In genomic region chr1:160576430-160576829, GRCh38 we compare ENCODE assay signal across 11 cellular contexts. TPM values are rescaled to one million over a fixed set of nuclear protein-coding genes. Genes with fewer than 3 reads are reported as not detected.
DNase-seq lines count a peak whose midpoint lies in the region; ATAC-seq and TF ChIP-seq lines count a peak whose summit lies in the region.
"Had no signal": no experiment of that assay in that cellular context is flagged by ENCODE, and none has a peak within 500 bp of the region (broad histone marks: within the 10 kb centered on the region; RNA-seq: fewer than 3 reads in every experiment).

No MANE protein-coding gene starts in this region.

- peaks cover 96% of the 10 kb centered on the region for H3K4me1 Mint-ChIP-seq in activated T-cell treated with anti-CD3 and anti-CD28 coated beads, Interleukin-2, amount 50 U/mL, for 24 hours (ENCODE audit: low read depth)
- H3K4me1 Mint-ChIP-seq in memory B cell = peaks cover 42% of the 10 kb centered on the region
- H3K4me1 Mint-ChIP-seq: neural crest cell had no signal

- peaks cover 7% of the 10 kb centered on the region for H3K36me3 Mint-ChIP-seq in activated T-cell treated with anti-CD3 and anti-CD28 coated beads, Interleukin-2, amount 50 U/mL, for 24 hours (ENCODE audit: low read depth)
- H3K36me3 Mint-ChIP-seq in memory B cell = peaks cover 11% of the 10 kb centered on the region

- no peaks in the 10 kb centered on the region for H3K27me3 Mint-ChIP-seq in activated T-cell treated with anti-CD3 and anti-CD28 coated beads, Interleukin-2, amount 50 U/mL, for 24 hours
- no peaks in the 10 kb centered on the region for H3K27me3 Mint-ChIP-seq in memory B cell

- H3K36me3 ChIP-seq in suprapubic skin = no peaks in the 10 kb centered on the region

- ATAC-seq in memory B cell (ENCODE audit: low read depth) = no peak
- ATAC-seq in GM18867 (IDR thresholded peaks at IDR 0.05; ENCODE audit: unreplicated experiment) = no peak

- peak overlapping the region; percentile 5 for H3K4me3 ChIP-seq in suprapubic skin
- H3K4me3 ChIP-seq: PC-9 had no signal

- no peak overlapping the region for H3K27ac ChIP-seq in suprapubic skin
- H3K27ac ChIP-seq: PC-9 had no signal

- peak overlapping the region; percentile 77 for H3K4me3 Mint-ChIP-seq in activated T-cell treated with anti-CD3 and anti-CD28 coated beads, Interleukin-2, amount 50 U/mL, for 24 hours
- H3K4me3 Mint-ChIP-seq in memory B cell = peak overlapping the region; percentile 93
- H3K4me3 Mint-ChIP-seq: neural crest cell had no signal

- DNase-seq in activated T-cell treated with anti-CD3 and anti-CD28 coated beads for 24 hours (ENCODE audit: low read depth) (peak; percentile 33), memory B cell (ENCODE audit: low spot score in 2 of 2) (no peak), suprapubic skin (ENCODE audit: low spot score in 2 of 2) (no peak), cerebellar cortex (ENCODE audit: low spot score) (no peak), globus pallidus (ENCODE audit: low spot score) (no peak)
- DNase-seq in activated T-cell treated with anti-CD3 and anti-CD28 coated beads, Interleukin-2, amount 50 U/mL, for 1 hour = no peak
- DNase-seq in activated T-cell treated with anti-CD3 and anti-CD28 coated beads, Interleukin-2, amount 50 U/mL, for 24 hours = no peak
- DNase-seq: NCI-H1105 treated with DMSO at 0.1 percent for 48 hours, PC-9 had no signal

- WGBS in suprapubic skin = 71% methylated on average over 3 of the region's 3 CpGs

- H3K27me3 ChIP-seq in suprapubic skin = no peaks in the 10 kb centered on the region

- no peak for TF ChIP-seq POLR2A in suprapubic skin (IDR thresholded peaks at IDR 0.05)

- no peaks in the 10 kb centered on the region for H3K9me3 Mint-ChIP-seq in activated T-cell treated with anti-CD3 and anti-CD28 coated beads, Interleukin-2, amount 50 U/mL, for 24 hours
- H3K9me3 Mint-ChIP-seq in memory B cell = no peaks in the 10 kb centered on the region
- H3K9me3 Mint-ChIP-seq: neural crest cell had no signal

- TF ChIP-seq CTCF in suprapubic skin (IDR thresholded peaks at IDR 0.05) = no peak

- H3K9me3 ChIP-seq in suprapubic skin = no peaks in the 10 kb centered on the region

- no peak for TF ChIP-seq EP300 in suprapubic skin (IDR thresholded peaks at IDR 0.05)

- no peaks in the 10 kb centered on the region for H3K4me1 ChIP-seq in suprapubic skin

- peak overlapping the region; percentile 96 for H3K27ac Mint-ChIP-seq in activated T-cell treated with anti-CD3 and anti-CD28 coated beads, Interleukin-2, amount 50 U/mL, for 24 hours
- H3K27ac Mint-ChIP-seq in memory B cell = peak overlapping the region; percentile 96

RNA-seq across cellular contexts. Expression of gene CD84, which starts 2.9 kb away (rescaled TPM):
- total RNA-seq in suprapubic skin = 1 to 10 TPM; 1.2 to 9.0 (median 2.3) TPM
- total RNA-seq: neural crest cell, PC-9 had no signal

RNA-seq across cellular contexts. Expression of gene SLAMF6, which starts 53.4 kb away (rescaled TPM):
- total RNA-seq in suprapubic skin = 1 to 10 TPM in 1 of 4 donors, under 1 TPM in 1, not detected in 2; 0.80 to 1.0 TPM
- total RNA-seq: neural crest cell, PC-9 had no signal
